In the genomic region with DNA sequence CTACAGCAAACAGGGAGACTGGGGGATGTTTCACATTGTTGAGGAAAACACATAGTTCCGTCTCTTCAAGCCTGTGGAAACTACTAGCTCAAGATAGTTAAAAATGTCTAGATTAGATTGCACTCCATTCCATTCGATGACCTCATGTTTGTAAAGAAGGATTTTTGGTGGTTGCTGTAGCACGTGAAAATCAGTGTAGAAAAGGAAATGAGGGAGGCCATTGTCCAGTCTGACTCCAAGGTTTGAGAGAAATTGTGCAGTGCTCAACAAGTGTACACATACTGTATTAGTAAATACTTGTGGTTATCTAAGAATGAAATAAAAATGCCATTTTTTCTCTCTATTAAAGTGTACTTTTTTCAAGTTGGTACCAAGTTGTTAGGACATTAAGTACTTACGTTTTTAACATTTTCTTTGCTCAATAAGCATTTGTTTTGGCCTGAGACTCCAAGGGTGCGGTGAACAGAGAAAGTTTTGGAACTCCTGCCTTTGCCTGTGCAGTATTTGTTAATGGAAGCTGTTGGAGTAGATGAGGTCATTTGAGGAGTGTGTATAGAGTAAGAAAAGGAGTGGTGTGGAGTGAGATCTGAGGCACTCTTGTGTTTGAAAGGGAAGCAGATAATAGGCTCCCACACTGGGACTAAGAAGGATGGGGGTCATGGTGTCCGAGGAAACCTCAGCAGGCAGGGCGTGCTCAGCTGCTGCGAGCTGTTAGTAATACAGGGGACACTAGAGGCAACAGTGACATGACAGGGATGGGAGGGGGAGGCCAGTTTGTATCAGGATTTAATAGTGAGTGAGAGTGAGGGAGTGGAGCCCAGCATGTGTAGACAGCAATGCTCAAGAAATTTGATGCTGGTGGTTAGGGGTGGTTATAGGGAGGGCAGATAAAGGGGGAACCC, we compare ENCODE assay signal across 16 cellular contexts. TPM values are rescaled to one million over a fixed set of nuclear protein-coding genes. Genes with fewer than 3 reads are reported as not detected.
DNase-seq lines count a peak whose midpoint lies in the region; ATAC-seq, FAIRE-seq and TF ChIP-seq lines count a peak whose summit lies in the region.
"Had no signal": no experiment of that assay in that cellular context is flagged by ENCODE, and none has a peak within 500 bp of the region (broad histone marks: within the 10 kb centered on the region; RNA-seq: fewer than 3 reads in every experiment).

No MANE protein-coding gene starts in this region.

- intact Hi-C loops in endothelial cell of umbilical vein (cut with micrococcal nuclease) = no loop called here
- intact Hi-C loops in left colon (cut with DNase I, micrococcal nuclease) = no loop called here

- no peaks in the 10 kb centered on the region for H3K9me3 ChIP-seq in endothelial cell of umbilical vein (replicated peaks; ENCODE audit: control insufficient read depth, insufficient read depth, low read length)
- no peaks in the 10 kb centered on the region for H3K9me3 ChIP-seq in mesenchymal stem cell (ENCODE audit: control insufficient read depth, low read length)
- no peaks in the 10 kb centered on the region; the same call in 1 of the 2 replicates for H3K9me3 ChIP-seq in SJCRH30 (replicated peaks)
- H3K9me3 ChIP-seq: esophagus squamous epithelium, Peyer's patch had no signal

- H3K4me1 ChIP-seq in endothelial cell of umbilical vein (ENCODE audit: control insufficient read depth, extremely low read depth, insufficient read depth, low read length) (peaks cover 28% of the 10 kb centered on the region), mesenchymal stem cell (ENCODE audit: control insufficient read depth, insufficient read depth, low read depth, low read length) (peaks cover 13% of the 10 kb centered on the region), SJCRH30 (peaks cover 9% of the 10 kb centered on the region; the same call in 1 of the 2 replicates)

- 75% methylated on average over 7 of the region's 8 CpGs for WGBS in mesenchymal stem cell

- no peak for FAIRE-seq in endothelial cell of umbilical vein (lab: Jason Lieb, UNC)
- FAIRE-seq: GM19239, K562 had no signal

- H3K9me1 ChIP-seq in endothelial cell of umbilical vein (replicated peaks; ENCODE audit: control insufficient read depth, extremely low read depth, insufficient read depth, low read length) = no peaks in the 10 kb centered on the region

- H4K91ac ChIP-seq in mesenchymal stem cell (ENCODE audit: low read length) = peak overlapping the region; percentile 73

- no peak overlapping the region for H2BK120ac ChIP-seq in mesenchymal stem cell (ENCODE audit: low read depth, low read length)

- no peak overlapping the region for H2BK12ac ChIP-seq in mesenchymal stem cell (ENCODE audit: low read length in 2 of 2)

- DNase-seq in AG09309 (ENCODE audit: low read depth) (peak; percentile 55), LHCN-M2 (ENCODE audit: low read depth) (peak; percentile 39), endothelial cell of umbilical vein (ENCODE audit: low read depth, low spot score) (peak; percentile 64), mesenchymal stem cell (peak; percentile 71), left colon (no peak), NCI-H446 treated with DMSO at 0.1 percent for 48 hours (lab: John Stamatoyannopoulos, UW) (no peak), SJCRH30 (no peak)
- DNase-seq: activated CD8-positive, alpha-beta memory T cell treated with anti-CD3 and anti-CD28 coated beads, Interleukin-2, amount 10 ng/mL, durations not matched to agents 7 days and 5 days; esophagus squamous epithelium; NCI-H2171; Peyer's patch; posterior cingulate gyrus had no signal

- H3K4ac ChIP-seq in mesenchymal stem cell (ENCODE audit: low read depth in 1 of 2, low read length in 2 of 2) = peak overlapping the region in 1 of 2 experiments; percentile 9

- peak overlapping the region; percentile 44 for H2AK5ac ChIP-seq in mesenchymal stem cell (ENCODE audit: low read length, severe bottlenecking)

- H4K8ac ChIP-seq in mesenchymal stem cell (ENCODE audit: low read length) = peak overlapping the region; percentile 52

- peak overlapping the region in 1 of 2 experiments; percentile 68 for H3K18ac ChIP-seq in mesenchymal stem cell (ENCODE audit: low read depth in 1 of 2, low read length in 2 of 2)

- H3K4me2 ChIP-seq in endothelial cell of umbilical vein (ENCODE audit: insufficient read depth, low read length) (no peak overlapping the region), mesenchymal stem cell (ENCODE audit: low read length, poor library complexity, severe bottlenecking) (no peak overlapping the region)

- peaks cover 41% of the 10 kb centered on the region for H3K79me1 ChIP-seq in mesenchymal stem cell (replicated peaks; ENCODE audit: low read length, poor library complexity, severe bottlenecking)

- TF ChIP-seq POLR2A in endothelial cell of umbilical vein (IDR thresholded peaks at IDR 0.05; ENCODE audit: low read depth, low read length) = no peak

- peaks cover 11% of the 10 kb centered on the region for H4K20me1 ChIP-seq in endothelial cell of umbilical vein (replicated peaks; ENCODE audit: control insufficient read depth, extremely low read depth, insufficient read depth, low read length)

- POLR2A ChIA-PET in endothelial cell of umbilical vein (lab: Charles Lee) = no interaction called here

- peaks cover 78% of the 10 kb centered on the region for H3K79me2 ChIP-seq in endothelial cell of umbilical vein (ENCODE audit: control insufficient read depth, insufficient read depth, low read length)

- TF ChIP-seq CTCF in AG09309 (IDR thresholded peaks at IDR 0.05; ENCODE audit: control insufficient read depth, insufficient read depth, low read depth, low read length, missing control alignments) (no peak), endothelial cell of umbilical vein (IDR thresholded peaks at IDR 0.05; ENCODE audit: extremely low read depth in 1 of 2, insufficient read depth in 1 of 2, low read depth in 1 of 2, low read length in 2 of 2) (no peak)

- H3K4me3 ChIP-seq in AG09309 (ENCODE audit: control insufficient read depth, low read depth, low read length) = no peak overlapping the region
- H3K4me3 ChIP-seq in endothelial cell of umbilical vein (replicated peaks in 1 of 3; ENCODE audit: insufficient read depth in 1 of 3, low read depth in 1 of 3, low read length in 3 of 3) = no peak overlapping the region
- H3K4me3 ChIP-seq in mesenchymal stem cell (ENCODE audit: insufficient read depth in 1 of 2, low read depth in 1 of 2, low read length in 2 of 2) = peak overlapping the region in 1 of 2 experiments; percentile 22
- no peak overlapping the region for H3K4me3 ChIP-seq in SJCRH30
- H3K4me3 ChIP-seq: esophagus squamous epithelium, K562, Peyer's patch had no signal

- no peak for ATAC-seq in left colon
- no peak for ATAC-seq in HG03521 (IDR thresholded peaks at IDR 0.05; ENCODE audit: unreplicated experiment)
- ATAC-seq: activated CD8-positive, alpha-beta memory T cell treated with anti-CD3 and anti-CD28 coated beads, Interleukin-2, amount 10 ng/mL, durations not matched to agents 7 days and 5 days; HCT116; K562 had no signal

- H3K27me3 ChIP-seq in endothelial cell of umbilical vein (ENCODE audit: control insufficient read depth in 2 of 2, insufficient read depth in 2 of 2, low read length in 2 of 2) (no peaks in the 10 kb centered on the region), mesenchymal stem cell (ENCODE audit: control insufficient read depth in 1 of 2, insufficient read depth in 1 of 2, low read length in 2 of 2) (no peaks in the 10 kb centered on the region), SJCRH30 (no peaks in the 10 kb centered on the region)
- H3K27me3 ChIP-seq: Peyer's patch had no signal

- H2BK5ac ChIP-seq in mesenchymal stem cell (ENCODE audit: low read depth, low read length, poor library complexity, severe bottlenecking) = no peak overlapping the region

- BruUV-seq in endothelial cell of umbilical vein (replicated peaks; lab: Mats Ljungman, UMichigan) = no TSS peak

- H3K27ac ChIP-seq in endothelial cell of umbilical vein (ENCODE audit: insufficient read depth, low read depth, low read length) = no peak overlapping the region
- no peak overlapping the region for H3K27ac ChIP-seq in mesenchymal stem cell (ENCODE audit: low read length, poor library complexity, severe bottlenecking)
- H3K27ac ChIP-seq in SJCRH30 = no peak overlapping the region
- H3K27ac ChIP-seq: Peyer's patch had no signal

- CTCF ChIA-PET in endothelial cell of umbilical vein (lab: Charles Lee) = interaction anchor here (1.0 to 1.4 kb wide), 6 partner anchors 18 to 377 kb away, joined by 3 read pairs; no protein-coding TSS in a partner anchor

- H3K36me3 ChIP-seq in endothelial cell of umbilical vein (ENCODE audit: control insufficient read depth in 2 of 2, extremely low read depth in 1 of 2, insufficient read depth in 2 of 2, low read length in 2 of 2) (no peaks in the 10 kb centered on the region), mesenchymal stem cell (ENCODE audit: control insufficient read depth in 1 of 2, insufficient read depth in 2 of 2, low read depth in 1 of 2, low read length in 2 of 2) (no peaks in the 10 kb centered on the region), SJCRH30 (no peaks in the 10 kb centered on the region)
- H3K36me3 ChIP-seq: esophagus squamous epithelium, Peyer's patch had no signal

- H3K23ac ChIP-seq in mesenchymal stem cell (ENCODE audit: low read length in 2 of 2) = no peak overlapping the region

- no peak overlapping the region for H3K9ac ChIP-seq in endothelial cell of umbilical vein (replicated peaks; ENCODE audit: extremely low read depth, insufficient read depth, low read length)
- H3K9ac ChIP-seq in mesenchymal stem cell (ENCODE audit: low read length) = peak overlapping the region; percentile 40

- H2AFZ ChIP-seq in endothelial cell of umbilical vein (ENCODE audit: low read depth, low read length) = no peak overlapping the region
- no peak overlapping the region for H2AFZ ChIP-seq in mesenchymal stem cell (ENCODE audit: low read depth, low read length)

- peak overlapping the region in 1 of 2 experiments; percentile 80 for H3K14ac ChIP-seq in mesenchymal stem cell (ENCODE audit: low read length in 2 of 2)

- H2BK15ac ChIP-seq in mesenchymal stem cell (ENCODE audit: low read depth, poor library complexity, severe bottlenecking) = peak overlapping the region; percentile 87

- dilution Hi-C loops in endothelial cell of umbilical vein (cut with MboI; ENCODE audit: extremely low pct_ligation_motif_present, low sequenced_read_pairs) = no loop called here

RNA-seq across cellular contexts. Expression of a gene that starts 4.4 kb away (rescaled TPM):
- total RNA-seq in LHCN-M2 (2014; rRNA removed) = 7.6 and 8.3 TPM in 2 replicates
- 3.5 TPM for polyA plus RNA-seq in LHCN-M2 (2012)
- 29.7 and 32.4 TPM in 2 replicates for total RNA-seq in endothelial cell of umbilical vein
- polyA plus RNA-seq in endothelial cell of umbilical vein = 16.5 and 18.5 TPM in 2 replicates
- 19.5 and 21.6 TPM in 2 replicates for polyA plus RNA-seq in endothelial cell of umbilical vein (2011; cell fraction: cytosol; rRNA removed)
- polyA plus RNA-seq in endothelial cell of umbilical vein (2011; cell fraction: nucleus; rRNA removed) = 39.8 and 48.9 TPM in 2 replicates
- 25.4 and 33.4 TPM in 2 replicates for polyA plus RNA-seq in endothelial cell of umbilical vein (2012)
- 20.6 and 21.0 TPM in 2 replicates for polyA minus RNA-seq in endothelial cell of umbilical vein
- not detected for polyA minus RNA-seq in endothelial cell of umbilical vein (2011; cell fraction: cytosol; rRNA and poly(A)+ RNA removed)
- polyA minus RNA-seq in endothelial cell of umbilical vein (2011; cell fraction: nucleus; rRNA and poly(A)+ RNA removed) = 15.0 and 17.3 TPM in 2 replicates
- 8.0 TPM for polyA plus RNA-seq in mesenchymal stem cell (2013, experiment 1 of 2)
- 8.0 TPM for polyA plus RNA-seq in mesenchymal stem cell (2013, experiment 2 of 2)
- 1 to 10 TPM; 3.1 to 4.1 TPM for total RNA-seq in left colon
- 27.5 and 30.3 TPM in 2 replicates for total RNA-seq in SJCRH30 (2014; rRNA removed; shearing (Covaris generic))

Comparison
In these comparisons a context has a peak if more than half of its experiments do, and no peak if none do; other contexts are left out.
1. DNase-seq: peak in AG09309 (single experiment), LHCN-M2 (single experiment), endothelial cell of umbilical vein (single experiment) and mesenchymal stem cell (single experiment); none in left colon (0 of 2), NCI-H446 treated with DMSO at 0.1 percent for 48 hours (single experiment) and SJCRH30 (0 of 2).